ENCODE assay signal across 30 cellular contexts in the genomic region with DNA sequence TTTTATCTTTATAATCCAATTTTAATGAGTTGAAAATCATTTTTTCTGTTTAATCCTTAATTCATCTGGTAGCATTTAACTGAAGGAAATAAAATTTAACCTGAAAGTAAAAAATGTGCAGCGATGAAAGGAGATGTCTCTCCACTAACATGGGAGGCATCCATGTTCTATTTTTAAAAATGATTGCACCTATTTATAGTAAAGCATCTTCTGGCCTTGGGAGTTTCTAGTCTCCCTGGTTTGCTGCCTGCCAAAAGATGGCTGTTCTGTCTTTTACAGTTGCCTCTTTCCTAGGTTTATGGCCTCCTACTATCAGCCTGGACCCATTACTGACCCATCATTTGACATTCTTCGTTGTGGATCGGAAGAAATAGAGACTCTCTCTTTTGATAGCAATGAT.
"Had no signal": no experiment of that assay in that cellular context is flagged by ENCODE, and none has a peak within 500 bp of the region (broad histone marks: within the 10 kb centered on the region; RNA-seq: fewer than 3 reads in every experiment).

No MANE protein-coding gene starts in this region.

- H3K4me3 Mint-ChIP-seq: activated CD4-positive, alpha-beta memory T cell treated with anti-CD3 and anti-CD28 coated beads, Interleukin-2, amount 10 ng/mL, durations not matched to agents 7 days and 5 days; activated naive CD4-positive, alpha-beta T cell treated with anti-CD3 and anti-CD28 coated beads for 36 hours; activated T-cell treated with anti-CD3 and anti-CD28 coated beads, Interleukin-2, amount 50 U/mL, for 4 hours; activated T-helper 1 cell treated with anti-CD3 and anti-CD28 coated beads, Interleukin-12 subunit alpha, Interleukin-12 subunit beta, Interleukin-2, Interleukin-4 antibody, amounts not matched to agents 30 ng/mL and 10 ng/mL and 1 ng/mL, durations not matched to agents 14 hours and 24 hours and 36 hours; brain had no signal

- H3K27me3 Mint-ChIP-seq: activated CD4-positive, alpha-beta memory T cell treated with anti-CD3 and anti-CD28 coated beads, Interleukin-2, amount 10 ng/mL, durations not matched to agents 7 days and 5 days; brain had no signal

- H3K36me3 ChIP-seq: adrenal gland, SJCRH30, WERI-Rb-1 had no signal

- H3K9me3 ChIP-seq: adrenal gland, SJCRH30 had no signal

- ATAC-seq: activated naive CD4-positive, alpha-beta T cell treated with anti-CD3 and anti-CD28 coated beads, Interleukin-2, amount 50 U/mL, for 72 hours; activated T-cell treated with anti-CD3 and anti-CD28 coated beads, Interleukin-2, amount 50 U/mL, for 4 hours; K562 had no signal

- H3K36me3 Mint-ChIP-seq: activated naive CD4-positive, alpha-beta T cell treated with anti-CD3 and anti-CD28 coated beads, Interleukin-2, amount 50 U/mL, for 72 hours; brain had no signal

- H3K4me1 ChIP-seq: SJCRH30 had no signal

- H3K4me3 ChIP-seq: adrenal gland, K562, PC-9, SJCRH30, SK-N-MC had no signal

- H3K27me3 ChIP-seq: adrenal gland, SJCRH30 had no signal

- H3K27ac ChIP-seq: adrenal gland, PC-9, RWPE1, SJCRH30, SK-N-MC, WERI-Rb-1 had no signal

- DNase-seq: activated CD4-positive, alpha-beta memory T cell treated with anti-CD3 and anti-CD28 coated beads, Interleukin-2, amount 10 ng/mL, durations not matched to agents 7 days and 5 days; activated CD4-positive, alpha-beta T cell treated with anti-CD3 and anti-CD28 coated beads for 1 hour; activated CD4-positive, alpha-beta T cell treated with anti-CD3 and anti-CD28 coated beads for 48 hours; activated CD4-positive, CD25-positive, alpha-beta regulatory T cell; activated gamma-delta T cell treated with Interleukin-2 at 50 U/mL for 16 hours; activated naive CD4-positive, alpha-beta T cell treated with anti-CD3 and anti-CD28 coated beads for 36 hours; activated T-cell treated with anti-CD3 and anti-CD28 coated beads for 4 hours; activated T-cell treated with anti-CD3 and anti-CD28 coated beads, Interleukin-2, amount 50 U/mL, for 4 hours; adrenal gland; NCI-H1092 treated with DMSO at 0.1 percent for 48 hours; NCI-H1417; NCI-H146; NCI-H187; NCI-H2029 treated with DMSO at 0.1 percent for 48 hours; NCI-H2107; NCI-H2171; NCI-H510A; NCI-H526; NCI-H748 treated with DMSO at 0.1 percent for 48 hours; PC-9; SHP77; SJCRH30; T1000; WERI-Rb-1 had no signal

- H3K27ac Mint-ChIP-seq: activated CD4-positive, alpha-beta memory T cell treated with anti-CD3 and anti-CD28 coated beads, Interleukin-2, amount 10 ng/mL, durations not matched to agents 7 days and 5 days; activated naive CD4-positive, alpha-beta T cell treated with anti-CD3 and anti-CD28 coated beads for 36 hours; activated naive CD4-positive, alpha-beta T cell treated with anti-CD3 and anti-CD28 coated beads, Interleukin-2, amount 50 U/mL, for 72 hours; activated T-helper 1 cell treated with anti-CD3 and anti-CD28 coated beads, Interleukin-12 subunit alpha, Interleukin-12 subunit beta, Interleukin-2, Interleukin-4 antibody, amounts not matched to agents 30 ng/mL and 10 ng/mL and 1 ng/mL, durations not matched to agents 14 hours and 24 hours and 36 hours had no signal

- H3K4me1 Mint-ChIP-seq: activated CD4-positive, alpha-beta memory T cell treated with anti-CD3 and anti-CD28 coated beads, Interleukin-2, amount 10 ng/mL, durations not matched to agents 7 days and 5 days had no signal

- H3K9me3 Mint-ChIP-seq: activated CD4-positive, alpha-beta memory T cell treated with anti-CD3 and anti-CD28 coated beads, Interleukin-2, amount 10 ng/mL, durations not matched to agents 7 days and 5 days; activated naive CD4-positive, alpha-beta T cell treated with anti-CD3 and anti-CD28 coated beads for 36 hours; activated naive CD4-positive, alpha-beta T cell treated with anti-CD3 and anti-CD28 coated beads, Interleukin-2, amount 50 U/mL, for 72 hours; activated T-cell treated with anti-CD3 and anti-CD28 coated beads, Interleukin-2, amount 50 U/mL, for 4 hours; activated T-helper 1 cell treated with anti-CD3 and anti-CD28 coated beads, Interleukin-12 subunit alpha, Interleukin-12 subunit beta, Interleukin-2, Interleukin-4 antibody, amounts not matched to agents 30 ng/mL and 10 ng/mL and 1 ng/mL, durations not matched to agents 14 hours and 24 hours and 36 hours; brain had no signal
